Comparison of ENCODE assay signal across 11 cellular contexts in genomic region chr3:86923071-86923476, GRCh38.
A peak's percentile ranks its signal among the peaks of the same experiment; 100 is the strongest.
DNase-seq lines count a peak whose midpoint lies in the region; ATAC-seq, FAIRE-seq and TF ChIP-seq lines count a peak whose summit lies in the region.
"Had no signal": no experiment of that assay in that cellular context is flagged by ENCODE, and none has a peak within 500 bp of the region (broad histone marks: within the 10 kb centered on the region; RNA-seq: fewer than 3 reads in every experiment).

No MANE protein-coding gene starts in this region.

- H2BK20ac ChIP-seq in H1 (ENCODE audit: low read length): no peak overlapping the region

- no peak overlapping the region for H3K27ac ChIP-seq in H1 (ENCODE audit: low read depth, low read length)

- no peak overlapping the region for H3K18ac ChIP-seq in H1 (ENCODE audit: extremely low read depth, low read length)

- no peak overlapping the region for H3K23ac ChIP-seq in H1 (ENCODE audit: insufficient read length)

- no peaks in the 10 kb centered on the region for H3K27me3 Mint-ChIP-seq in Calu3 (ENCODE audit: unreplicated experiment)
- no peaks in the 10 kb centered on the region for H3K27me3 Mint-ChIP-seq in activated CD4-positive, alpha-beta memory T cell treated with anti-CD3 and anti-CD28 coated beads for 36 hours
- H3K27me3 Mint-ChIP-seq: naive B cell had no signal

- H3K27ac Mint-ChIP-seq in Calu3 (ENCODE audit: unreplicated experiment): peak overlapping the region; percentile 64
- H3K27ac Mint-ChIP-seq in activated CD4-positive, alpha-beta memory T cell treated with anti-CD3 and anti-CD28 coated beads for 36 hours: no peak overlapping the region
- H3K27ac Mint-ChIP-seq: naive B cell had no signal

- no peaks in the 10 kb centered on the region for H3K36me3 ChIP-seq in H1 (ENCODE audit: control insufficient read depth in 2 of 4, insufficient read depth in 4 of 4, low read length in 3 of 4)

- H3K4me3 ChIP-seq in H1 (ENCODE audit: extremely low read depth in 1 of 4, insufficient read depth in 2 of 4, low read depth in 3 of 4, low read length in 4 of 4): no peak overlapping the region

- no peak overlapping the region for H4K5ac ChIP-seq in H1 (ENCODE audit: insufficient read length, low read depth, low read length)

- no peak overlapping the region for H4K91ac ChIP-seq in H1 (replicated peaks; ENCODE audit: insufficient read length, low read length)

- no peaks in the 10 kb centered on the region for H3K9me3 Mint-ChIP-seq in Calu3 (ENCODE audit: low read depth, unreplicated experiment)
- H3K9me3 Mint-ChIP-seq in activated CD4-positive, alpha-beta memory T cell treated with anti-CD3 and anti-CD28 coated beads for 36 hours: peaks cover 5% of the 10 kb centered on the region

- no peak overlapping the region for H3K4ac ChIP-seq in H1 (replicated peaks; ENCODE audit: insufficient read length, low read depth, low read length)

- H3K4me1 ChIP-seq in H1 (replicated peaks in 1 of 4; ENCODE audit: control insufficient read depth in 3 of 4, insufficient read depth in 4 of 4, low read length in 3 of 4): no peaks in the 10 kb centered on the region

- no TSS peak for BruUV-seq in Calu3 (replicated peaks; lab: Mats Ljungman, UMichigan)

- H2BK5ac ChIP-seq in H1 (ENCODE audit: low read depth, low read length): no peak overlapping the region

- POLR2A ChIA-PET in H1 (lab: Charles Lee; ENCODE audit: partially characterized antibody): no interaction called here
- POLR2A ChIA-PET in activated CD4-positive, alpha-beta memory T cell treated with anti-CD3 and anti-CD28 coated beads for 36 hours (lab: Charles Lee): no interaction called here

- no peaks in the 10 kb centered on the region for H3K9me3 ChIP-seq in H1 (ENCODE audit: insufficient read depth in 2 of 2, low read depth in 1 of 2, low read length in 1 of 2)

- H3K4me1 Mint-ChIP-seq in Calu3 (ENCODE audit: low read depth, unreplicated experiment): peaks cover 20% of the 10 kb centered on the region
- H3K4me1 Mint-ChIP-seq in activated CD4-positive, alpha-beta memory T cell treated with anti-CD3 and anti-CD28 coated beads for 36 hours (ENCODE audit: low read depth): no peaks in the 10 kb centered on the region
- H3K4me1 Mint-ChIP-seq: naive B cell had no signal

- no peak overlapping the region for H3K56ac ChIP-seq in H1 (replicated peaks; ENCODE audit: insufficient read length, low read depth, low read length)

- H3K9ac ChIP-seq in H1 (replicated peaks in 1 of 4; ENCODE audit: extremely low read depth in 1 of 4, low read depth in 3 of 4, low read length in 3 of 4): no peak overlapping the region

- H3K4me3 Mint-ChIP-seq in Calu3 (ENCODE audit: low read depth, unreplicated experiment): no peak overlapping the region
- no peak overlapping the region for H3K4me3 Mint-ChIP-seq in activated CD4-positive, alpha-beta memory T cell treated with anti-CD3 and anti-CD28 coated beads for 36 hours
- H3K4me3 Mint-ChIP-seq: naive B cell had no signal

- H3K79me2 ChIP-seq in H1 (ENCODE audit: control insufficient read depth in 1 of 2, insufficient read depth in 2 of 2, low read length in 2 of 2): no peaks in the 10 kb centered on the region

- no peak overlapping the region for H2BK15ac ChIP-seq in H1 (ENCODE audit: low read length)

- H4K8ac ChIP-seq in H1 (ENCODE audit: extremely low read depth, insufficient read depth, low read length): no peak overlapping the region

- 0 out of 2 replicates have a peak overlapping the region, but pooled peaks have one; percentile 28 for H2BK12ac ChIP-seq in H1 (ENCODE audit: low read depth, low read length)

- no peak overlapping the region for H3K4me2 ChIP-seq in H1 (ENCODE audit: insufficient read depth in 1 of 2, low read depth in 2 of 2, low read length in 2 of 2)

- no peak for TF ChIP-seq RAD21 in H1 (IDR thresholded peaks at IDR 0.05 in 1 of 2, conservative IDR thresholded peaks at IDR 0.05 in 1 of 2; ENCODE audit: low read depth in 2 of 2, low read length in 2 of 2)

- no peak for FAIRE-seq in H1 (lab: Jason Lieb, UNC)

- H3K14ac ChIP-seq in H1 (ENCODE audit: insufficient read length): no peak overlapping the region

- TF ChIP-seq EP300 in H1 (IDR thresholded peaks at IDR 0.05; ENCODE audit: borderline replicate concordance in 1 of 2, low read depth in 2 of 2, low read length in 2 of 2): no peak

- WGBS in H1 (ENCODE audit: extremely low coverage in 1 of 2, insufficient coverage in 1 of 2, insufficient read length in 1 of 2, insufficient replicate concordance in 2 of 2, low coverage in 1 of 2, low lambda C conversion rate in 2 of 2, missing lambda C conversion rate in 1 of 2), 2 experiments: 88% methylated on average over 3 of the region's 3 CpGs; no CpG with 5 or more reads in 1 of the 2 experiments

- no peaks in the 10 kb centered on the region for H3K27me3 ChIP-seq in H1 (replicated peaks in 1 of 4; ENCODE audit: control insufficient read depth in 3 of 4, extremely low read depth in 1 of 4, insufficient read depth in 3 of 4, low read length in 3 of 4)

- no peaks in the 10 kb centered on the region for H4K20me1 ChIP-seq in H1 (replicated peaks in 1 of 2; ENCODE audit: control insufficient read depth in 1 of 2, insufficient read depth in 2 of 2, low read length in 2 of 2)

- H3K23me2 ChIP-seq in H1 (ENCODE audit: low read depth, low read length): no peaks in the 10 kb centered on the region

- H3K36me3 Mint-ChIP-seq in Calu3 (ENCODE audit: insufficient read depth, unreplicated experiment): no peaks in the 10 kb centered on the region
- H3K36me3 Mint-ChIP-seq in activated CD4-positive, alpha-beta memory T cell treated with anti-CD3 and anti-CD28 coated beads for 36 hours: no peaks in the 10 kb centered on the region
- H3K36me3 Mint-ChIP-seq: naive B cell had no signal

- TF ChIP-seq CTCF in Calu3 (IDR thresholded peaks at IDR 0.05; ENCODE audit: unreplicated experiment) (no peak), H1 (IDR thresholded peaks at IDR 0.05; ENCODE audit: control extremely low read depth in 1 of 3, insufficient read depth in 1 of 3, low read depth in 1 of 3, low read length in 3 of 3) (no peak)

- no peak overlapping the region for H2BK120ac ChIP-seq in H1 (replicated peaks; ENCODE audit: low read depth, low read length)

- CTCF ChIA-PET in Calu3 (lab: Charles Lee): no interaction called here
- CTCF ChIA-PET in H1 (lab: Charles Lee; ENCODE audit: partially characterized antibody): interaction anchor here (0.9 kb wide), 1 partner anchor 32 kb away, joined by 4 read pairs; no protein-coding TSS in a partner anchor
- CTCF ChIA-PET in activated CD4-positive, alpha-beta memory T cell treated with anti-CD3 and anti-CD28 coated beads for 36 hours (lab: Charles Lee): no interaction called here

- no peak overlapping the region for H2AK5ac ChIP-seq in H1 (ENCODE audit: low read depth, low read length)

- peak; percentile 43 for DNase-seq in Calu3
- DNase-seq in NCI-H1694 (lab: John Stamatoyannopoulos, UW): peak; percentile 32
- no peak for DNase-seq in H1 (ENCODE audit: low read depth in 1 of 2, low spot score in 2 of 2)
- DNase-seq in myocyte (ENCODE audit: low read depth): peak; percentile 91
- DNase-seq in COLO668 (lab: John Stamatoyannopoulos, UW; ENCODE audit: unreplicated experiment): no peak
- DNase-seq in activated CD4-positive, alpha-beta memory T cell treated with anti-CD3 and anti-CD28 coated beads for 36 hours: no peak
- no peak for DNase-seq in medulla oblongata (ENCODE audit: extremely low spot score)
- DNase-seq: activated T-cell treated with anti-CD3 and anti-CD28 coated beads, Interleukin-2, amount 50 U/mL, for 1 hour; naive B cell; NCI-H2081 treated with DMSO at 0.1 percent for 48 hours had no signal

- no peaks in the 10 kb centered on the region for H3K79me1 ChIP-seq in H1 (ENCODE audit: low read depth, low read length)

- intact Hi-C loops in Calu3 (cut with micrococcal nuclease; ENCODE audit: unreplicated experiment): no loop called here
- intact Hi-C loops in activated CD4-positive, alpha-beta memory T cell treated with anti-CD3 and anti-CD28 coated beads for 36 hours (cut with micrococcal nuclease): no loop called here

- no peak for TF ChIP-seq POLR2A in H1 (IDR thresholded peaks at IDR 0.05; ENCODE audit: control extremely low read depth in 1 of 2, low read depth in 2 of 2, low read length in 2 of 2)

- ATAC-seq in GM18909 (IDR thresholded peaks at IDR 0.05; ENCODE audit: poor library complexity, unreplicated experiment): no peak

- no peak overlapping the region for H2AFZ ChIP-seq in H1 (ENCODE audit: low read length)

Comparison
In these comparisons a context has a peak if more than half of its experiments do, and no peak if none do; other contexts are left out.
1. DNase-seq: peak in Calu3 (single experiment), NCI-H1694 (single experiment) and myocyte (single experiment); none in H1 (0 of 2), COLO668 (single experiment), activated CD4-positive, alpha-beta memory T cell treated with anti-CD3 and anti-CD28 coated beads for 36 hours (single experiment) and medulla oblongata (single experiment).